Comparison of ENCODE assay signal across 22 cellular contexts in the genomic region with DNA sequence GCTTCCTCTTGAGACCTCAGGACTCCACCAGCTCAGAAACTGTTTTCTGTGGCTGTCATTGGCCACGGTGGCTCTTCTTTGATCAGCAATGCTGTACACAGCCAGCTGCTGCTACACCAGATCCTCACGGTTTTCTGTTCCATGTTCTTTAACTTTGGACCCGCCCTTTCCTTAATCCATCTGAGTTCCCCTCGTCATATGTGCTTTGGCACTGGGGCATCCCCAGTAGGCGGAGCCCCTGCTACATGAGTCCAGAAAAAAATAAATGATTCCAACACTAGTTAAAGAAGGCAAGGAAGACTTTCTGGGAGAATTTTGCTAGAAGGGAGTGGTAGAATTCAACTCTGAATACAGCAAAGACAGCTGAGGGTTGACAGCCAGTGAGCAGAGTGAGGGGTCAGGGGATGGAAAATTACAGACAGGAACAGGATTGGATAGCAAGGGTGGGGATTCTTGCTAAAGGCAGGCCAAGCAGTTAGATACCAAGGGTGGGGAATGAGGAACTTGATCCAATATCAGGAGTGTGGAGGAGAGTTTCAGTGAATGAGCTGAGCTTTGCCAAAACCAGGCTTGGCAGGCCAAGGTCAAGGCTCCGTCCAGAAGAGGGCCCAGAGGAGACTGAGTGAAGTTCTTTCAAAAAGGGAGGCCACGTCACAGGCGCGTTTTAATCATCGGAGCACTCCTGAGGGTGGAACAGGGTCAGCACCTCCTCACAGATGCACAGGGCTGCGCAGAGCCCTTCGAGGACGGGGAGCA.
"Had no signal": no experiment of that assay in that cellular context is flagged by ENCODE, and none has a peak within 500 bp of the region (broad histone marks: within the 10 kb centered on the region; RNA-seq: fewer than 3 reads in every experiment).

No MANE protein-coding gene starts in this region.

- DNase-seq: activated CD4-positive, alpha-beta memory T cell treated with anti-CD3 and anti-CD28 coated beads for 36 hours; activated effector memory CD4-positive, alpha-beta T cell treated with Interleukin-2 at 50 U/mL for 16 hours; activated T-cell treated with anti-CD3 and anti-CD28 coated beads, Interleukin-2, amount 50 U/mL, for 24 hours; adrenal gland; central memory CD4-positive, alpha-beta T cell; colonic mucosa; foreskin fibroblast; immature natural killer cell; stimulated activated CD4-positive, alpha-beta T cell treated with anti-CD3 and anti-CD28 coated beads, Interleukin-4, amount 100 ng/mL, for 24 hours; stimulated activated naive CD4-positive, alpha-beta T cell; T-helper 1 cell; T1000; upper lobe of left lung; WERI-Rb-1 had no signal

- H3K27me3 ChIP-seq: adrenal gland, colonic mucosa, neural progenitor cell, upper lobe of left lung had no signal

- H3K9ac ChIP-seq: neural progenitor cell, parathyroid adenoma had no signal

- H3K4me1 Mint-ChIP-seq: activated naive CD4-positive, alpha-beta T cell treated with anti-CD3 and anti-CD28 coated beads, Interleukin-2, amount 50 U/mL, for 24 hours; immature natural killer cell; mesothelial cell of epicardium had no signal

- H3K36me3 Mint-ChIP-seq: activated CD4-positive, alpha-beta memory T cell treated with anti-CD3 and anti-CD28 coated beads for 36 hours; activated naive CD4-positive, alpha-beta T cell treated with anti-CD3 and anti-CD28 coated beads, Interleukin-2, amount 50 U/mL, for 24 hours; immature natural killer cell; mesothelial cell of epicardium had no signal

- H3K4me2 ChIP-seq: neural progenitor cell had no signal

- H3K9me3 Mint-ChIP-seq: activated CD4-positive, alpha-beta memory T cell treated with anti-CD3 and anti-CD28 coated beads for 36 hours; activated naive CD4-positive, alpha-beta T cell treated with anti-CD3 and anti-CD28 coated beads, Interleukin-2, amount 50 U/mL, for 24 hours; activated T-cell treated with anti-CD3 and anti-CD28 coated beads, Interleukin-2, amount 50 U/mL, for 24 hours had no signal

- H3K4me1 ChIP-seq: adrenal gland, colonic mucosa, neural progenitor cell, parathyroid adenoma, upper lobe of left lung had no signal

- H3K79me2 ChIP-seq: parathyroid adenoma had no signal

- H3K9me3 ChIP-seq: adrenal gland, colonic mucosa, upper lobe of left lung had no signal

- H3K27me3 Mint-ChIP-seq: activated CD4-positive, alpha-beta memory T cell treated with anti-CD3 and anti-CD28 coated beads for 36 hours; activated naive CD4-positive, alpha-beta T cell treated with anti-CD3 and anti-CD28 coated beads, Interleukin-2, amount 50 U/mL, for 24 hours; activated T-cell treated with anti-CD3 and anti-CD28 coated beads, Interleukin-2, amount 50 U/mL, for 24 hours had no signal

- H3K4me3 Mint-ChIP-seq: activated CD4-positive, alpha-beta memory T cell treated with anti-CD3 and anti-CD28 coated beads for 36 hours; activated naive CD4-positive, alpha-beta T cell treated with anti-CD3 and anti-CD28 coated beads, Interleukin-2, amount 50 U/mL, for 24 hours; activated T-cell treated with anti-CD3 and anti-CD28 coated beads, Interleukin-2, amount 50 U/mL, for 24 hours; immature natural killer cell; mesothelial cell of epicardium; neural progenitor cell had no signal

- ATAC-seq: esophagus mucosa had no signal

- H3K27ac ChIP-seq: colonic mucosa, neural progenitor cell, parathyroid adenoma, skin epidermis, upper lobe of left lung, WERI-Rb-1 had no signal

- H3K4me3 ChIP-seq: adrenal gland, colonic mucosa, lung, neural progenitor cell, skin epidermis, upper lobe of left lung had no signal

- FAIRE-seq: endometrium had no signal

- H3K36me3 ChIP-seq: adrenal gland, colonic mucosa, neural progenitor cell, upper lobe of left lung, WERI-Rb-1 had no signal

- H3K27ac Mint-ChIP-seq: activated CD4-positive, alpha-beta memory T cell treated with anti-CD3 and anti-CD28 coated beads for 36 hours; activated naive CD4-positive, alpha-beta T cell treated with anti-CD3 and anti-CD28 coated beads, Interleukin-2, amount 50 U/mL, for 24 hours; activated T-cell treated with anti-CD3 and anti-CD28 coated beads, Interleukin-2, amount 50 U/mL, for 24 hours; immature natural killer cell; mesothelial cell of epicardium; neural progenitor cell had no signal

- H2AFZ ChIP-seq: neural progenitor cell, parathyroid adenoma had no signal
